In genomic region chr6:160146454-160147145, GRCh38 we compare ENCODE assay signal across 22 cellular contexts. TPM values are rescaled to one million over a fixed set of nuclear protein-coding genes. Genes with fewer than 3 reads are reported as not detected.
A peak's percentile ranks its signal among the peaks of the same experiment; 100 is the strongest.
DNase-seq lines count a peak whose midpoint lies in the region; ATAC-seq and TF ChIP-seq lines count a peak whose summit lies in the region.
"Had no signal": no experiment of that assay in that cellular context is flagged by ENCODE, and none has a peak within 500 bp of the region (broad histone marks: within the 10 kb centered on the region; RNA-seq: fewer than 3 reads in every experiment).

No MANE protein-coding gene starts in this region.

- no peaks in the 10 kb centered on the region for H3K27me3 ChIP-seq in gastroesophageal sphincter
- H3K27me3 ChIP-seq in smooth muscle cell (ENCODE audit: low read depth): no peaks in the 10 kb centered on the region
- H3K27me3 ChIP-seq: BLaER1 treated with 17β-estradiol and CSF1 and Interleukin-3, amounts not matched to agents 10 nM and 100 nM had no signal

- ATAC-seq in gastroesophageal sphincter (peak; percentile 34), HG02623 (IDR thresholded peaks at IDR 0.05; ENCODE audit: unreplicated experiment) (no peak)
- ATAC-seq: Right ventricle myocardium inferior had no signal

- H4K20me1 ChIP-seq in smooth muscle cell (ENCODE audit: low read depth): no peaks in the 10 kb centered on the region
- H4K20me1 ChIP-seq: BLaER1 treated with 17β-estradiol and CSF1 and Interleukin-3, amounts not matched to agents 10 nM and 100 nM had no signal

- H3K27ac Mint-ChIP-seq in immature natural killer cell: no peak overlapping the region
- H3K27ac Mint-ChIP-seq: CD4-positive, alpha-beta memory T cell had no signal

- H3K36me3 ChIP-seq in gastroesophageal sphincter (no peaks in the 10 kb centered on the region), smooth muscle cell (ENCODE audit: low read depth) (no peaks in the 10 kb centered on the region)
- H3K36me3 ChIP-seq: BLaER1 treated with 17β-estradiol and CSF1 and Interleukin-3, amounts not matched to agents 10 nM and 100 nM had no signal

- H3K79me2 ChIP-seq in smooth muscle cell (ENCODE audit: low read depth): no peaks in the 10 kb centered on the region

- H3K4me3 Mint-ChIP-seq in immature natural killer cell: no peak overlapping the region
- H3K4me3 Mint-ChIP-seq: CD4-positive, alpha-beta memory T cell had no signal

- H3K4me3 ChIP-seq in gastroesophageal sphincter: no peak overlapping the region
- no peak overlapping the region for H3K4me3 ChIP-seq in smooth muscle cell
- H3K4me3 ChIP-seq: BLaER1 treated with 17β-estradiol and CSF1 and Interleukin-3, amounts not matched to agents 10 nM and 100 nM had no signal

- TF ChIP-seq POLR2A in gastroesophageal sphincter (IDR thresholded peaks at IDR 0.05): no peak

- H3K4me2 ChIP-seq in smooth muscle cell: peak overlapping the region; percentile 12
- H3K4me2 ChIP-seq: BLaER1 treated with 17β-estradiol and CSF1 and Interleukin-3, amounts not matched to agents 10 nM and 100 nM had no signal

- peak overlapping the region; percentile 12 for H3K9ac ChIP-seq in smooth muscle cell (ENCODE audit: low read depth)
- H3K9ac ChIP-seq: BLaER1 treated with 17β-estradiol and CSF1 and Interleukin-3, amounts not matched to agents 10 nM and 100 nM had no signal

- DNase-seq in NCI-H82 (lab: John Stamatoyannopoulos, UW) (peak; percentile 13), NCI-H82 treated with DMSO at 0.1 percent for 48 hours (lab: John Stamatoyannopoulos, UW; ENCODE audit: unreplicated experiment) (no peak), smooth muscle cell (lab: John Stamatoyannopoulos, UW; ENCODE audit: unreplicated experiment) (no peak), NCI-H1436 treated with DMSO at 0.1 percent for 48 hours (lab: John Stamatoyannopoulos, UW) (no peak), immature natural killer cell (no peak)
- no peak for DNase-seq in stimulated activated CD4-positive, alpha-beta T cell treated with anti-CD3 and anti-CD28 coated beads, Interleukin-12 subunit alpha, Interleukin-12 subunit beta, amount 100 ng/mL, for 4 hours
- DNase-seq: ACHN; Caco-2; CD4-positive, alpha-beta memory T cell; DMS 273 treated with DMSO at 0.1 percent for 48 hours; DMS79 treated with DMSO at 0.1 percent for 48 hours; KG1; NCI-H1105; NCI-H2081; NCI-H2171; NCI-H345; NCI-H524 had no signal

- no peak for TF ChIP-seq EP300 in gastroesophageal sphincter (IDR thresholded peaks at IDR 0.05)

- peaks cover 42 to 51% (median 49%) of the 10 kb centered on the region in 3 donors for H3K36me3 Mint-ChIP-seq in immature natural killer cell

- WGBS in gastroesophageal sphincter (ENCODE audit: low coverage in 1 of 2), 2 donors: 24 to 60% methylated on average over 6 of the region's 6 CpGs
- WGBS in smooth muscle cell (ENCODE audit: low lambda C conversion rate): 69% methylated on average over 6 of the region's 6 CpGs

- peaks cover 0 to 4% (median 0%) of the 10 kb centered on the region in 6 donors for H3K9me3 Mint-ChIP-seq in immature natural killer cell

- no peaks in the 10 kb centered on the region for H3K9me3 ChIP-seq in gastroesophageal sphincter
- no peaks in the 10 kb centered on the region for H3K9me3 ChIP-seq in smooth muscle cell (replicated peaks; ENCODE audit: low read depth)
- H3K9me3 ChIP-seq: Caco-2 had no signal

- H3K4me1 ChIP-seq in gastroesophageal sphincter (peaks cover 0 to 32% (median 8%) of the 10 kb centered on the region in 3 donors), smooth muscle cell (ENCODE audit: low read depth) (no peaks in the 10 kb centered on the region)
- H3K4me1 ChIP-seq: BLaER1 treated with 17β-estradiol and CSF1 and Interleukin-3, amounts not matched to agents 10 nM and 100 nM; Caco-2 had no signal

- no peaks in the 10 kb centered on the region for H3K4me1 Mint-ChIP-seq in immature natural killer cell
- H3K4me1 Mint-ChIP-seq: CD4-positive, alpha-beta memory T cell had no signal

- peaks cover 1 to 5% (median 5%) of the 10 kb centered on the region in 3 donors for H3K27me3 Mint-ChIP-seq in immature natural killer cell (ENCODE audit: low read depth in 3 of 3)

- H3K27ac ChIP-seq in gastroesophageal sphincter (peak overlapping the region; percentile 73 to 79 (median 78)), smooth muscle cell (ENCODE audit: low read depth) (peak overlapping the region; percentile 85)
- H3K27ac ChIP-seq: 22Rv1; BLaER1 treated with 17β-estradiol and CSF1 and Interleukin-3, amounts not matched to agents 10 nM and 100 nM had no signal

- no peaks in the 10 kb centered on the region for H3F3A ChIP-seq in smooth muscle cell (ENCODE audit: low read depth)

- TF ChIP-seq CTCF in gastroesophageal sphincter (IDR thresholded peaks at IDR 0.05) (no peak), smooth muscle cell (IDR thresholded peaks at IDR 0.05; ENCODE audit: borderline replicate concordance, insufficient read depth, poor library complexity, severe bottlenecking) (no peak)

- H2AFZ ChIP-seq in smooth muscle cell (ENCODE audit: low read depth): no peak overlapping the region

RNA-seq across cellular contexts. Expression of gene SLC22A1, which starts 25.0 kb away (rescaled TPM):
- total RNA-seq in gastroesophageal sphincter (under 1 TPM in 3 of 4 donors, not detected in 1; 0.35 to 0.67 (median 0.58) TPM), smooth muscle cell (0.04 and 1.4 TPM in 2 replicates)
- polyA plus RNA-seq in smooth muscle cell (1.5 and 1.6 TPM in 2 replicates), immature natural killer cell (1 to 10 TPM in 1 of 3 donors, under 1 TPM in 1, not detected in 1; 0.44 to 2.1 TPM)
